In the genomic region with DNA sequence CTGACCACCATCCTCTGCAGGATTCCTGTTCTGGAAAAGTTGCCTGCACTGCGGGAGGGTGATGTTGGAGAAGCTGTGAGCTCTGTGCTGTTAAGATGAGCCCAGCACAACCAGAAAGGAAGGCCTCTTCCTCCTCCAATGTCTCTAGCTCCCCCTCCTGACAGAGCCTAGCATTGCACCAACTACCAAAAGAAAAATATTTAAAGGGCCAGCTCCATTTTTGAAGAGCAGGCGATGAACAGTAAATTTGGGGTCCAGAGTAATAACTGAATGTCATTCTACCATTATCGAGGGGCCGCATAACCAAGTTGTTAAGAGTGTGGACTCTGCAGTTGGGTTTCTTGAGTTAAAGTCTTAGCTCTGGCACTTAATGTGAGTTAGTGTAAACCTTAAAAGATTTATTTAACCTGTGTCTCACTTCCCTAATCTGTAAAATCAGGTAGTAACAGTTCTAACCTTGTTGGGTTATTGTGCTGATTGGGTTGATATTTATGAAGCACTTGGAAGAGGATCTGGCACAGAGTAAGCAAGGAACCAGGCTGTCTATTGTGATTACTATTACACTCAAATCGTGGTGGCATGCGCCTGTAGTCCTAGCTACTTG, we compare ENCODE assay signal across 8 cellular contexts. TPM values are rescaled to one million over a fixed set of nuclear protein-coding genes. Genes with fewer than 3 reads are reported as not detected.
DNase-seq lines count a peak whose midpoint lies in the region; ATAC-seq and TF ChIP-seq lines count a peak whose summit lies in the region.

No MANE protein-coding gene starts in this region.

- no peaks in the 10 kb centered on the region for H3K9me3 ChIP-seq in right atrium auricular region
- no peaks in the 10 kb centered on the region for H3K9me3 ChIP-seq in sigmoid colon

- peak; percentile 80 for DNase-seq in D341Med (ENCODE audit: low spot score)
- peak; percentile 77 for DNase-seq in NB4 (ENCODE audit: low read depth)
- DNase-seq in T-helper 1 cell, result peak; percentile 50 to 83 (median 74)
- peak; percentile 41 for DNase-seq in amniotic stem cell (lab: John Stamatoyannopoulos, UW)
- DNase-seq in right atrium auricular region (ENCODE audit: low spot score), result peak; percentile 76
- peak; percentile 86 for DNase-seq in sigmoid colon

- no peak for TF ChIP-seq POLR2A in NB4 (IDR thresholded peaks at IDR 0.05; ENCODE audit: extremely low read depth, insufficient read length)
- TF ChIP-seq POLR2A in sigmoid colon (IDR thresholded peaks at IDR 0.05), result no peak

- intact Hi-C loops in sigmoid colon (cut with DNase I), result loop anchor here (1.0 to 5.0 kb wide), 4 partner anchors 151 to 311 kb away; no protein-coding TSS in a partner anchor

- 34 to 35% methylated on average over 6 of the region's 6 CpGs for WGBS in sigmoid colon, 2 donors

- TF ChIP-seq EP300 in sigmoid colon (IDR thresholded peaks at IDR 0.05), result no peak

- TF ChIP-seq CTCF in NB4 (IDR thresholded peaks at IDR 0.05; ENCODE audit: low read depth, low read length), result peak; percentile 85
- peak; percentile 78 to 95 for TF ChIP-seq CTCF in right atrium auricular region (IDR thresholded peaks at IDR 0.05)
- peak; percentile 73 to 91 (median 86) for TF ChIP-seq CTCF in sigmoid colon (IDR thresholded peaks at IDR 0.05)

- H3K4me3 ChIP-seq in NB4 (ENCODE audit: low read depth, low read length) (no peak overlapping the region), right atrium auricular region (no peak overlapping the region), sigmoid colon (no peak overlapping the region)

- H3K36me3 ChIP-seq in right atrium auricular region (no peaks in the 10 kb centered on the region), sigmoid colon (peaks cover 0 to 2% (median 0%) of the 10 kb centered on the region in 4 donors)

- no peak overlapping the region for H3K27ac ChIP-seq in right atrium auricular region
- H3K27ac ChIP-seq in sigmoid colon, result peak overlapping the region in 1 of 4 donors; percentile 39

- peak; percentile 85 for ATAC-seq in GM21723 (IDR thresholded peaks at IDR 0.05; ENCODE audit: unreplicated experiment)
- ATAC-seq in HG03457 (IDR thresholded peaks at IDR 0.05; ENCODE audit: unreplicated experiment), result no peak

- peaks cover 0 to 6% of the 10 kb centered on the region in 2 donors for H3K4me1 ChIP-seq in right atrium auricular region
- H3K4me1 ChIP-seq in sigmoid colon, result peaks cover 0 to 8% (median 5%) of the 10 kb centered on the region in 4 donors

- H3K27me3 ChIP-seq in right atrium auricular region (no peaks in the 10 kb centered on the region), sigmoid colon (no peaks in the 10 kb centered on the region)

RNA-seq across cellular contexts. Expression of a gene that starts 3.9 kb away (rescaled TPM):
- total RNA-seq in right atrium auricular region, result not detected
- total RNA-seq in sigmoid colon, result not detected
- polyA plus RNA-seq in sigmoid colon, result not detected

RNA-seq across cellular contexts. Expression of a gene that starts 28.3 kb away (rescaled TPM):
- total RNA-seq in right atrium auricular region (not detected), sigmoid colon (not detected)
- not detected for polyA plus RNA-seq in sigmoid colon

RNA-seq across cellular contexts. Expression of a gene that starts 42.6 kb away (rescaled TPM):
- total RNA-seq in right atrium auricular region (1 to 10 TPM; 2.9 to 4.0 TPM), sigmoid colon (10 to 100 TPM in 3 of 4 donors, 1 to 10 TPM in 1; 7.9 to 28.5 (median 10.3) TPM)
- 1 to 10 TPM; 3.0 to 9.3 (median 3.0) TPM for polyA plus RNA-seq in sigmoid colon
